In genomic region chr3:46277476-46277875, GRCh38 we compare ENCODE assay signal across 1 cellular context.
A peak's percentile ranks its signal among the peaks of the same experiment; 100 is the strongest.
TF ChIP-seq lines count a peak whose summit lies in the region.

No MANE protein-coding gene starts in this region.

TF ChIP-seq in GM12878, 131 proteins besides CTCF, POLR2A, EP300 and RAD21:
- peak; percentile 36; the same call in 1 of the 2 replicates for TF ChIP-seq PKNOX1 (IDR thresholded peaks at IDR 0.05)
- no peak for TF ChIP-seq TCF7 (IDR thresholded peaks at IDR 0.05; ENCODE audit: borderline replicate concordance)
TF ChIP-seq in GM12878: peak in this region for 1.
